Comparison of ENCODE assay signal across 16 cellular contexts in genomic region chr6:142409794-142410193, GRCh38.
DNase-seq lines count a peak whose midpoint lies in the region; ATAC-seq and TF ChIP-seq lines count a peak whose summit lies in the region.
"Had no signal": no experiment of that assay in that cellular context is flagged by ENCODE, and none has a peak within 500 bp of the region (broad histone marks: within the 10 kb centered on the region; RNA-seq: fewer than 3 reads in every experiment).

No MANE protein-coding gene starts in this region.

- H3K27ac ChIP-seq in GM23338 (ENCODE audit: low read depth) (no peak overlapping the region), transverse colon (no peak overlapping the region)
- H3K27ac ChIP-seq: BLaER1, HL-60 had no signal

- no peaks in the 10 kb centered on the region for H3K9me2 ChIP-seq in GM23338 (ENCODE audit: insufficient read depth)

- H3K27ac Mint-ChIP-seq in activated CD4-positive, alpha-beta T cell treated with anti-CD3 and anti-CD28 coated beads for 36 hours, result no peak overlapping the region
- H3K27ac Mint-ChIP-seq in activated CD4-positive, alpha-beta T cell treated with anti-CD3 and anti-CD28 coated beads, Interleukin-2, amount 10 ng/mL, durations not matched to agents 24 days and 14 days, result no peak overlapping the region
- no peak overlapping the region for H3K27ac Mint-ChIP-seq in GM23338
- no peak overlapping the region for H3K27ac Mint-ChIP-seq in activated T-helper 17 cell treated with anti-CD3 and anti-CD28 coated beads, Interleukin-2, amount 50 U/mL, for 72 hours
- H3K27ac Mint-ChIP-seq: CD14-positive monocyte had no signal

- no peaks in the 10 kb centered on the region for H3K9me3 Mint-ChIP-seq in activated CD4-positive, alpha-beta T cell treated with anti-CD3 and anti-CD28 coated beads for 36 hours (ENCODE audit: low read depth)
- peaks cover 4% of the 10 kb centered on the region for H3K9me3 Mint-ChIP-seq in activated CD4-positive, alpha-beta T cell treated with anti-CD3 and anti-CD28 coated beads, Interleukin-2, amount 10 ng/mL, durations not matched to agents 24 days and 14 days
- no peaks in the 10 kb centered on the region for H3K9me3 Mint-ChIP-seq in GM23338
- no peaks in the 10 kb centered on the region for H3K9me3 Mint-ChIP-seq in activated T-helper 17 cell treated with anti-CD3 and anti-CD28 coated beads, Interleukin-2, amount 50 U/mL, for 72 hours
- H3K9me3 Mint-ChIP-seq: CD4-positive, alpha-beta memory T cell had no signal

- no peaks in the 10 kb centered on the region for H3K36me3 ChIP-seq in GM23338 (ENCODE audit: insufficient read depth)
- H3K36me3 ChIP-seq in transverse colon, result no peaks in the 10 kb centered on the region
- H3K36me3 ChIP-seq: BLaER1, HAP-1 had no signal

- H3K27me3 Mint-ChIP-seq in activated CD4-positive, alpha-beta T cell treated with anti-CD3 and anti-CD28 coated beads for 36 hours, result peaks cover 8% of the 10 kb centered on the region
- peaks cover 36% of the 10 kb centered on the region for H3K27me3 Mint-ChIP-seq in activated CD4-positive, alpha-beta T cell treated with anti-CD3 and anti-CD28 coated beads, Interleukin-2, amount 10 ng/mL, durations not matched to agents 24 days and 14 days
- H3K27me3 Mint-ChIP-seq in GM23338 (ENCODE audit: insufficient read depth, low read depth, poor library complexity), result no peaks in the 10 kb centered on the region
- peaks cover 4% of the 10 kb centered on the region for H3K27me3 Mint-ChIP-seq in activated T-helper 17 cell treated with anti-CD3 and anti-CD28 coated beads, Interleukin-2, amount 50 U/mL, for 72 hours

- H4K20me1 ChIP-seq in GM23338 (replicated peaks; ENCODE audit: insufficient read depth), result no peaks in the 10 kb centered on the region
- H4K20me1 ChIP-seq: BLaER1 had no signal

- 54 to 67% methylated on average over 1 of the region's 1 CpG for WGBS in transverse colon (ENCODE audit: low coverage in 1 of 2), 2 donors

- peak; percentile 56 for ATAC-seq in activated CD4-positive, alpha-beta T cell treated with anti-CD3 and anti-CD28 coated beads for 36 hours
- no peak for ATAC-seq in GM23338
- ATAC-seq in activated T-helper 17 cell treated with anti-CD3 and anti-CD28 coated beads, Interleukin-2, amount 50 U/mL, for 72 hours (replicated peaks), result peak; percentile 38
- ATAC-seq in activated CD4-positive, CD25-positive, alpha-beta regulatory T cell treated with anti-CD3 and anti-CD28 coated beads, Interleukin-2, amount 50 U/mL, for 24 hours, result no peak

- CTCF ChIA-PET in activated CD4-positive, alpha-beta T cell treated with anti-CD3 and anti-CD28 coated beads for 36 hours (lab: Charles Lee), result no interaction called here

- H3K79me2 ChIP-seq in GM23338 (replicated peaks; ENCODE audit: insufficient read depth), result no peaks in the 10 kb centered on the region

- H3K36me3 Mint-ChIP-seq in activated CD4-positive, alpha-beta T cell treated with anti-CD3 and anti-CD28 coated beads for 36 hours (ENCODE audit: low read depth), result no peaks in the 10 kb centered on the region
- H3K36me3 Mint-ChIP-seq in activated CD4-positive, alpha-beta T cell treated with anti-CD3 and anti-CD28 coated beads, Interleukin-2, amount 10 ng/mL, durations not matched to agents 24 days and 14 days (ENCODE audit: low read depth), result no peaks in the 10 kb centered on the region
- H3K36me3 Mint-ChIP-seq in GM23338 (ENCODE audit: low read depth), result no peaks in the 10 kb centered on the region
- no peaks in the 10 kb centered on the region for H3K36me3 Mint-ChIP-seq in activated T-helper 17 cell treated with anti-CD3 and anti-CD28 coated beads, Interleukin-2, amount 50 U/mL, for 72 hours (ENCODE audit: low read depth)
- H3K36me3 Mint-ChIP-seq: CD14-positive monocyte; CD4-positive, alpha-beta memory T cell had no signal

- no peaks in the 10 kb centered on the region for H3K9me3 ChIP-seq in transverse colon
- H3K9me3 ChIP-seq: BLaER1, HAP-1 had no signal

- no peak for TF ChIP-seq EP300 in transverse colon (IDR thresholded peaks at IDR 0.05; ENCODE audit: low read depth)

- H3K4me1 ChIP-seq in GM23338 (ENCODE audit: insufficient read depth), result peaks cover 36% of the 10 kb centered on the region
- H3K4me1 ChIP-seq in transverse colon, result peaks cover 0 to 6% (median 0%) of the 10 kb centered on the region in 4 donors
- H3K4me1 ChIP-seq: BLaER1, HAP-1 had no signal

- no peak for DNase-seq in activated CD4-positive, alpha-beta T cell treated with anti-CD3 and anti-CD28 coated beads for 36 hours
- no peak for DNase-seq in activated CD4-positive, alpha-beta T cell treated with anti-CD3 and anti-CD28 coated beads, Interleukin-2, amount 10 ng/mL, durations not matched to agents 24 days and 14 days
- no peak for DNase-seq in GM23338 (ENCODE audit: low spot score)
- no peak for DNase-seq in transverse colon
- no peak for DNase-seq in NCI-H1436 (lab: John Stamatoyannopoulos, UW)
- DNase-seq: 8988T; CD4-positive, alpha-beta memory T cell; DMS153; DMS79; GDM1 had no signal

- H3K4me1 Mint-ChIP-seq in activated CD4-positive, alpha-beta T cell treated with anti-CD3 and anti-CD28 coated beads for 36 hours, result peaks cover 41% of the 10 kb centered on the region
- peaks cover 6% of the 10 kb centered on the region for H3K4me1 Mint-ChIP-seq in activated CD4-positive, alpha-beta T cell treated with anti-CD3 and anti-CD28 coated beads, Interleukin-2, amount 10 ng/mL, durations not matched to agents 24 days and 14 days
- peaks cover 22% of the 10 kb centered on the region for H3K4me1 Mint-ChIP-seq in GM23338
- no peaks in the 10 kb centered on the region for H3K4me1 Mint-ChIP-seq in activated T-helper 17 cell treated with anti-CD3 and anti-CD28 coated beads, Interleukin-2, amount 50 U/mL, for 72 hours
- H3K4me1 Mint-ChIP-seq: CD14-positive monocyte had no signal

- H3K27me3 ChIP-seq in GM23338 (ENCODE audit: insufficient read depth) (no peaks in the 10 kb centered on the region), transverse colon (no peaks in the 10 kb centered on the region)
- H3K27me3 ChIP-seq: BLaER1 had no signal

- intact Hi-C loops in activated CD4-positive, alpha-beta T cell treated with anti-CD3 and anti-CD28 coated beads for 36 hours (cut with DNase I, micrococcal nuclease), result no loop called here
- intact Hi-C loops in activated CD4-positive, alpha-beta T cell treated with anti-CD3 and anti-CD28 coated beads, Interleukin-2, amount 10 ng/mL, durations not matched to agents 24 days and 14 days (cut with micrococcal nuclease), result no loop called here
- intact Hi-C loops in transverse colon (cut with DNase I; ENCODE audit: low total_unique reads), result no loop called here

- POLR2A ChIA-PET in activated CD4-positive, alpha-beta T cell treated with anti-CD3 and anti-CD28 coated beads for 36 hours (lab: Charles Lee), result no interaction called here

- no peak overlapping the region for H2AFZ ChIP-seq in GM23338

- H3K4me3 Mint-ChIP-seq in activated CD4-positive, alpha-beta T cell treated with anti-CD3 and anti-CD28 coated beads for 36 hours, result no peak overlapping the region
- H3K4me3 Mint-ChIP-seq in activated CD4-positive, alpha-beta T cell treated with anti-CD3 and anti-CD28 coated beads, Interleukin-2, amount 10 ng/mL, durations not matched to agents 24 days and 14 days, result no peak overlapping the region
- no peak overlapping the region for H3K4me3 Mint-ChIP-seq in GM23338
- H3K4me3 Mint-ChIP-seq in activated T-helper 17 cell treated with anti-CD3 and anti-CD28 coated beads, Interleukin-2, amount 50 U/mL, for 72 hours, result no peak overlapping the region
- H3K4me3 Mint-ChIP-seq: CD14-positive monocyte; CD4-positive, alpha-beta memory T cell had no signal

- no peak for TF ChIP-seq POLR2A in transverse colon (IDR thresholded peaks at IDR 0.05)

- H3F3A ChIP-seq in GM23338 (replicated peaks; ENCODE audit: low read depth), result no peaks in the 10 kb centered on the region

- H3K4me2 ChIP-seq in GM23338, result 0 out of 2 replicates have a peak overlapping the region, but pooled peaks have one; percentile 36
- H3K4me2 ChIP-seq: BLaER1 had no signal

- H3K4me3 ChIP-seq in GM23338 (no peak overlapping the region), transverse colon (no peak overlapping the region)
- H3K4me3 ChIP-seq: BLaER1, HAP-1 had no signal

- in situ Hi-C loops in transverse colon (cut with MboI; ENCODE audit: low pct_ligation_motif_present in 1 of 4, low pct_unique_long_range_greater_than_20kb in 1 of 4, low sequenced_read_pairs in 3 of 4), result no loop called here

- TF ChIP-seq CTCF in GM23338 (conservative IDR thresholded peaks at IDR 0.05; ENCODE audit: low read depth in 2 of 2) (no peak), transverse colon (IDR thresholded peaks at IDR 0.05) (no peak)

TF ChIP-seq in GM23338, 12 proteins besides CTCF, POLR2A, EP300 and RAD21 (continues in another document):
- TF ChIP-seq JUNB (IDR thresholded peaks at IDR 0.05; ENCODE audit: unreplicated experiment) (no peak), CREB1 (CRISPR knock-in tag; IDR thresholded peaks at IDR 0.05; ENCODE audit: low read depth) (no peak), NANOG (IDR thresholded peaks at IDR 0.05; ENCODE audit: borderline replicate concordance) (no peak)

Comparison
In these comparisons a context has a peak if more than half of its experiments do, and no peak if none do; other contexts are left out.
1. ATAC-seq: peak in activated CD4-positive, alpha-beta T cell treated with anti-CD3 and anti-CD28 coated beads for 36 hours (single experiment) and activated T-helper 17 cell treated with anti-CD3 and anti-CD28 coated beads, Interleukin-2, amount 50 U/mL, for 72 hours (single experiment); none in GM23338 (single experiment) and activated CD4-positive, CD25-positive, alpha-beta regulatory T cell treated with anti-CD3 and anti-CD28 coated beads, Interleukin-2, amount 50 U/mL, for 24 hours (0 of 2).